ENCODE assay signal across 8 cellular contexts in the genomic region with DNA sequence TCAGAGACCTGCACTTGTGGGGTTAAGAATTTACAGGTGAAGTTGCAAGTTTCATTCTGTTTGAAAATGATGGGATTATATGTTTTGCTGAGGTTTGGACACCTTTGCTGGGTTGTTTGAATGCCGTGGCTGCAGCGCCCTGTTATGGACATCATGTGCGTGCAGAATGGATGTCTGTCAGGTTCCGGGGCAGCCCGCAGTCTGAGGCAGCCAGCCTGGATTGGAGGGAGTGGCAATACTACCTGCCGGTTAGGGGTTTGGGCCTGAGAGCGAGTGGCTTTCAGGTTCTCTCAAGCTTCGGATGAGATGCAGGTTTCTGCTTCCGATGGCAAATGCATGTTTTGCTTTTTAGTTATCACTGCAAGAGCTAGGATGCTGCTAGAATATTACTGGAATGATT. TPM values are rescaled to one million over a fixed set of nuclear protein-coding genes. Genes with fewer than 3 reads are reported as not detected.
DNase-seq lines count a peak whose midpoint lies in the region; ATAC-seq and TF ChIP-seq lines count a peak whose summit lies in the region.

No MANE protein-coding gene starts in this region.

- no peak overlapping the region for H4K91ac ChIP-seq in neuronal stem cell (ENCODE audit: low read depth, low read length, poor library complexity)

- no peak overlapping the region for H3K4ac ChIP-seq in neuronal stem cell (ENCODE audit: low read length)

- peaks cover 8 to 9% of the 10 kb centered on the region in 2 donors for H3K4me1 ChIP-seq in neuronal stem cell (ENCODE audit: control insufficient read depth in 2 of 2, insufficient read depth in 1 of 2, low read depth in 1 of 2, low read length in 2 of 2)

- H3K9ac ChIP-seq in neuronal stem cell (ENCODE audit: low read depth, low read length, poor library complexity), result no peak overlapping the region

- no peak overlapping the region for H2BK15ac ChIP-seq in neuronal stem cell (ENCODE audit: low read length)

- no peaks in the 10 kb centered on the region for H3K27me3 ChIP-seq in neuronal stem cell (ENCODE audit: control insufficient read depth in 3 of 3, insufficient read depth in 3 of 3, low read depth in 1 of 3, low read length in 3 of 3)

- H3K23ac ChIP-seq in neuronal stem cell (ENCODE audit: low read depth, low read length, poor library complexity), result no peak overlapping the region

- no peak overlapping the region for H4K8ac ChIP-seq in neuronal stem cell (ENCODE audit: low read depth, low read length)

- no peak overlapping the region for H2AK5ac ChIP-seq in neuronal stem cell (ENCODE audit: low read depth, low read length)

- DNase-seq in Kasumi-1 (lab: John Stamatoyannopoulos, UW) (peak; percentile 50 to 54), fibroblast of the aortic adventitia (ENCODE audit: low read depth) (no peak), neuronal stem cell (ENCODE audit: low spot score) (no peak), T1000 (lab: John Stamatoyannopoulos, UW) (no peak)
- DNase-seq in activated CD8-positive, alpha-beta memory T cell treated with anti-CD3 and anti-CD28 coated beads for 24 hours, result peak; percentile 74
- DNase-seq in stimulated activated naive CD4-positive, alpha-beta T cell (lab: John Stamatoyannopoulos, UW), result peak in 4 of 6 experiments; percentile 21 to 53 (median 32)

- TF ChIP-seq CTCF in fibroblast of the aortic adventitia (IDR thresholded peaks at IDR 0.05; ENCODE audit: insufficient read depth, low read length), result no peak

- H2BK5ac ChIP-seq in neuronal stem cell (ENCODE audit: low read length), result no peak overlapping the region

- H3K9me3 ChIP-seq in neuronal stem cell (replicated peaks in 1 of 2; ENCODE audit: control insufficient read depth in 2 of 2, insufficient read depth in 1 of 2, low read depth in 1 of 2, low read length in 2 of 2), result no peaks in the 10 kb centered on the region

- ATAC-seq in HG03432 (IDR thresholded peaks at IDR 0.05; ENCODE audit: unreplicated experiment) (no peak), GM21529 (IDR thresholded peaks at IDR 0.05; ENCODE audit: unreplicated experiment) (no peak)

- no peak overlapping the region for H2BK12ac ChIP-seq in neuronal stem cell (ENCODE audit: low read length)

- no peak overlapping the region for H3K18ac ChIP-seq in neuronal stem cell (ENCODE audit: low read length)

- no peak overlapping the region for H2BK120ac ChIP-seq in neuronal stem cell (ENCODE audit: low read depth, low read length)

- no peaks in the 10 kb centered on the region for H3K36me3 ChIP-seq in neuronal stem cell (replicated peaks in 1 of 2; ENCODE audit: control insufficient read depth in 2 of 2, insufficient read depth in 2 of 2, low read length in 2 of 2)

- H3K14ac ChIP-seq in neuronal stem cell (ENCODE audit: low read length), result no peak overlapping the region

- WGBS in neuronal stem cell (ENCODE audit: extremely low coverage in 2 of 2, insufficient read length in 2 of 2, insufficient replicate concordance in 1 of 2), 2 donors, result no CpG with 5 or more reads among the region's 9 CpGs

- no peaks in the 10 kb centered on the region for H3K79me1 ChIP-seq in neuronal stem cell (ENCODE audit: low read depth, low read length)

- no peak overlapping the region for H3K4me2 ChIP-seq in neuronal stem cell (ENCODE audit: insufficient read depth, low read length, poor library complexity, severe bottlenecking)

- no peak overlapping the region for H3K27ac ChIP-seq in neuronal stem cell (replicated peaks; ENCODE audit: low read length)

- H3K4me3 ChIP-seq in fibroblast of the aortic adventitia (ENCODE audit: low read depth, low read length) (peak overlapping the region; percentile 26), neuronal stem cell (ENCODE audit: low read length in 2 of 2) (no peak overlapping the region)

- no peak overlapping the region for H2AFZ ChIP-seq in neuronal stem cell (ENCODE audit: low read length)

RNA-seq across cellular contexts. Expression of a gene that starts 1.1 kb away (rescaled TPM):
- total RNA-seq in fibroblast of the aortic adventitia (ENCODE audit: low replicate concordance), result 26.8 and 28.6 TPM in 2 replicates
- polyA plus RNA-seq in neuronal stem cell (2013, experiment 1 of 2), result 0.20 TPM
- 0.12 TPM for polyA plus RNA-seq in neuronal stem cell (2013, experiment 2 of 2)

Comparison
In these comparisons a context has a peak if more than half of its experiments do, and no peak if none do; other contexts are left out.
1. DNase-seq: peak in Kasumi-1 (2 of 2), activated CD8-positive, alpha-beta memory T cell treated with anti-CD3 and anti-CD28 coated beads for 24 hours (single experiment) and stimulated activated naive CD4-positive, alpha-beta T cell (4 of 6); none in fibroblast of the aortic adventitia (single experiment), neuronal stem cell (single experiment) and T1000 (single experiment).